Comparison of ENCODE assay signal across 1 cellular context in genomic region chr6:139625081-139625939, GRCh38.
A peak's percentile ranks its signal among the peaks of the same experiment; 100 is the strongest.
TF ChIP-seq lines count a peak whose summit lies in the region.

No MANE protein-coding gene starts in this region.

TF ChIP-seq in K562, 482 proteins besides CTCF, POLR2A, EP300 and RAD21 (continues in another document):
- TF ChIP-seq KAT7 (CRISPR knock-in tag; IDR thresholded peaks at IDR 0.05; ENCODE audit: borderline replicate concordance) (no peak), AFF1 (IDR thresholded peaks at IDR 0.05; ENCODE audit: low read depth in 1 of 2, partially characterized antibody in 2 of 2) (no peak), ZKSCAN3 (CRISPR knock-in tag; IDR thresholded peaks at IDR 0.05) (no peak), HMGXB4 (CRISPR knock-in tag; IDR thresholded peaks at IDR 0.05) (no peak), LEF1 (IDR thresholded peaks at IDR 0.05) (peak; percentile 82), KDM5B (IDR thresholded peaks at IDR 0.05; ENCODE audit: insufficient replicate concordance, low read depth, low read length) (no peak), MBD2 (IDR thresholded peaks at IDR 0.05; ENCODE audit: borderline replicate concordance, low read depth) (0 out of 2 replicates have a peak, but pooled peaks have one; percentile 18), ZNF12 (CRISPR knock-in tag; IDR thresholded peaks at IDR 0.05) (no peak; the same call in 1 of the 2 replicates), CBX3 (IDR thresholded peaks at IDR 0.05; ENCODE audit: borderline replicate concordance in 1 of 2, low read length in 2 of 2) (0 out of 3 replicates have a peak, but pooled peaks of 1 of the 2 experiments have one; percentile 26), ZNF282 (CRISPR knock-in tag; IDR thresholded peaks at IDR 0.05) (no peak), RNF2 (IDR thresholded peaks at IDR 0.05) (no peak), KDM2B (CRISPR knock-in tag; IDR thresholded peaks at IDR 0.05) (no peak), ESRRA (IDR thresholded peaks at IDR 0.05; ENCODE audit: borderline replicate concordance, low read depth) (peak; percentile 58; the same call in 1 of the 2 replicates), ETV5 (CRISPR knock-in tag; IDR thresholded peaks at IDR 0.05; ENCODE audit: low read depth) (peak; percentile 57), FOXA1 (IDR thresholded peaks at IDR 0.05; ENCODE audit: borderline replicate concordance) (no peak), ELF2 (CRISPR knock-in tag; IDR thresholded peaks at IDR 0.05) (no peak), MLLT1 (IDR thresholded peaks at IDR 0.05) (0 out of 4 replicates have a peak, but pooled peaks of 1 of the 2 experiments have one; percentile 53), SMARCE1 (IDR thresholded peaks at IDR 0.05) (peak; percentile 81), ARNT (IDR thresholded peaks at IDR 0.05) (0 out of 4 replicates have a peak, but pooled peaks of 1 of the 2 experiments have one; percentile 14), BHLHE40 (IDR thresholded peaks at IDR 0.05; ENCODE audit: low read length) (no peak), ZNF274 (IDR thresholded peaks at IDR 0.05; ENCODE audit: borderline replicate concordance, low read depth, low read length) (no peak), IRF1 (CRISPR knock-in tag; IDR thresholded peaks at IDR 0.05; ENCODE audit: borderline replicate concordance) (no peak), SP1 (CRISPR knock-in tag; IDR thresholded peaks at IDR 0.05) (no peak), NCOA6 (IDR thresholded peaks at IDR 0.05) (no peak), EP400 (IDR thresholded peaks at IDR 0.05) (no peak; the same call in 1 of the 2 replicates), BRCA1 (IDR thresholded peaks at IDR 0.05) (no peak), BRCA1 (CRISPR knock-in tag; IDR thresholded peaks at IDR 0.05) (no peak), FOXJ2 (tag; IDR thresholded peaks at IDR 0.05) (no peak), TEAD4 (IDR thresholded peaks at IDR 0.05; ENCODE audit: low read length) (peak; percentile 89), TEAD4 (CRISPR knock-in tag; IDR thresholded peaks at IDR 0.05; ENCODE audit: borderline replicate concordance) (no peak), GTF3C2 (IDR thresholded peaks at IDR 0.05; ENCODE audit: borderline replicate concordance, extremely low read depth, insufficient read length) (no peak), CBFA2T3 (IDR thresholded peaks at IDR 0.05) (peak; percentile 89), ID3 (CRISPR knock-in tag; IDR thresholded peaks at IDR 0.05) (no peak), ID3 (tag; IDR thresholded peaks at IDR 0.05) (peak; percentile 85), STAT5A (IDR thresholded peaks at IDR 0.05; ENCODE audit: borderline replicate concordance, low read length) (peak; percentile 54; the same call in 1 of the 2 replicates), E4F1 (CRISPR knock-in tag; IDR thresholded peaks at IDR 0.05; ENCODE audit: borderline replicate concordance) (no peak), HMGN3 (IDR thresholded peaks at IDR 0.05; ENCODE audit: borderline replicate concordance, extremely low read depth, insufficient read length, low read depth, low read length) (peak; percentile 72), HDAC3 (IDR thresholded peaks at IDR 0.05; ENCODE audit: borderline replicate concordance, partially characterized antibody) (peak; percentile 79)
